In the genomic region with DNA sequence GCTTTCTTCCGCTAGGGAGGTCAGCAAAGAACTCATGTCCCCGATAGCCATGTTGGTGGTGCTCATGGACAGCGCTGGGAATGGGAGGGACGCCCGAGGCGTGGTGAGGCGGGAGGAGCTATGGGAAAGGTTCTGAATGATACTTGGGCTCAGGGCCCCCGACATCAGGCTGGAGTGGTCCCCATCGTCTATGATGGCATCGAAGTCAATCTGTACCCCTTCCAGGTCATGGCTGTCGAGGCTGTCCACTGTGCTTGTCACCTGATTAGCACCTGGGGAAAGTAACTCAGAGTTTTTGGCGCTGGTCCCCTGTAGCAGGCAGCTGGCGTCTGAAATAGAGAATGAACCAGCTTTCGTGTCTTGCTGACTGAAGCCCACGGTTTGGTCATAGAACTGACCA, we compare ENCODE assay signal across 23 cellular contexts.
DNase-seq lines count a peak whose midpoint lies in the region; ATAC-seq and TF ChIP-seq lines count a peak whose summit lies in the region.
"Had no signal": no experiment of that assay in that cellular context is flagged by ENCODE, and none has a peak within 500 bp of the region (broad histone marks: within the 10 kb centered on the region; RNA-seq: fewer than 3 reads in every experiment).

No MANE protein-coding gene starts in this region.

- no CpG with 5 or more reads among the region's 15 CpGs for WGBS in neuronal stem cell (ENCODE audit: extremely low coverage in 2 of 2, insufficient read length in 2 of 2, insufficient replicate concordance in 1 of 2), 2 donors

- no peak overlapping the region for H3K27ac Mint-ChIP-seq in natural killer cell
- H3K27ac Mint-ChIP-seq: CD14-positive monocyte; CD4-positive, alpha-beta memory T cell; CD4-positive, CD25-positive, alpha-beta regulatory T cell; CD8-positive, alpha-beta memory T cell had no signal

- H3K4me3 ChIP-seq in neuronal stem cell (ENCODE audit: low read length in 2 of 2) (no peak overlapping the region), upper lobe of right lung (no peak overlapping the region)
- H3K4me3 ChIP-seq: BLaER1, GM12878 had no signal

- H3K36me3 ChIP-seq in neuronal stem cell (replicated peaks in 1 of 2; ENCODE audit: control insufficient read depth in 2 of 2, insufficient read depth in 2 of 2, low read length in 2 of 2) (peaks cover 46 to 97% of the 10 kb centered on the region in 2 donors), upper lobe of right lung (peaks cover 10% of the 10 kb centered on the region)
- H3K36me3 ChIP-seq: BE2C had no signal

- no peak overlapping the region for H3K4me3 Mint-ChIP-seq in natural killer cell
- H3K4me3 Mint-ChIP-seq: CD14-positive monocyte; CD4-positive, alpha-beta memory T cell; CD4-positive, CD25-positive, alpha-beta regulatory T cell; CD8-positive, alpha-beta memory T cell had no signal

- H3K4me2 ChIP-seq in neuronal stem cell (ENCODE audit: insufficient read depth, low read length, poor library complexity, severe bottlenecking) = no peak overlapping the region
- H3K4me2 ChIP-seq: BLaER1 had no signal

- no peak overlapping the region for H3K4ac ChIP-seq in neuronal stem cell (ENCODE audit: low read length)

- no peak overlapping the region for H3K14ac ChIP-seq in neuronal stem cell (ENCODE audit: low read length)

- H2AFZ ChIP-seq in neuronal stem cell (ENCODE audit: low read length) = no peak overlapping the region

- DNase-seq in neuronal stem cell (ENCODE audit: low spot score) = no peak
- DNase-seq in upper lobe of right lung = no peak
- DNase-seq in natural killer cell = no peak
- no peak for DNase-seq in NCI-H2196 treated with DMSO at 0.1 percent for 48 hours (lab: John Stamatoyannopoulos, UW; ENCODE audit: unreplicated experiment)
- no peak for DNase-seq in erythroblast (lab: John Stamatoyannopoulos, UW)
- DNase-seq: 8988T; ACHN; BE2C; CD4-positive, alpha-beta memory T cell; CD4-positive, CD25-positive, alpha-beta regulatory T cell; CD8-positive, alpha-beta memory T cell; COR-L47; DMS 273 treated with DMSO at 0.1 percent for 48 hours; DMS153; DMS53; DMS79; DND-41; EL; GDM1 had no signal

- TF ChIP-seq POLR2A in erythroblast (IDR thresholded peaks at IDR 0.05; ENCODE audit: low read length) = no peak

- no peak overlapping the region for H4K8ac ChIP-seq in neuronal stem cell (ENCODE audit: low read depth, low read length)

- no peaks in the 10 kb centered on the region for H3K9me3 Mint-ChIP-seq in natural killer cell
- H3K9me3 Mint-ChIP-seq: CD4-positive, alpha-beta memory T cell had no signal

- no peaks in the 10 kb centered on the region for H3K9me3 ChIP-seq in neuronal stem cell (replicated peaks in 1 of 2; ENCODE audit: control insufficient read depth in 2 of 2, insufficient read depth in 1 of 2, low read depth in 1 of 2, low read length in 2 of 2)
- no peaks in the 10 kb centered on the region for H3K9me3 ChIP-seq in upper lobe of right lung
- H3K9me3 ChIP-seq: BE2C had no signal

- no peak overlapping the region for H2BK120ac ChIP-seq in neuronal stem cell (ENCODE audit: low read depth, low read length)

- H4K91ac ChIP-seq in neuronal stem cell (ENCODE audit: low read depth, low read length, poor library complexity) = no peak overlapping the region

- no peak for TF ChIP-seq CTCF in upper lobe of right lung (IDR thresholded peaks at IDR 0.05)
- no peak for TF ChIP-seq CTCF in natural killer cell (IDR thresholded peaks at IDR 0.05)

- no peaks in the 10 kb centered on the region for H3K4me1 ChIP-seq in neuronal stem cell (ENCODE audit: control insufficient read depth in 2 of 2, insufficient read depth in 1 of 2, low read depth in 1 of 2, low read length in 2 of 2)
- H3K4me1 ChIP-seq in upper lobe of right lung = no peaks in the 10 kb centered on the region
- H3K4me1 ChIP-seq: BE2C, BLaER1 had no signal

- intact Hi-C loops in upper lobe of right lung (cut with DNase I) = no loop called here
- intact Hi-C loops in natural killer cell (cut with micrococcal nuclease) = no loop called here

- H2AK5ac ChIP-seq in neuronal stem cell (ENCODE audit: low read depth, low read length) = no peak overlapping the region

- no peak overlapping the region for H3K9ac ChIP-seq in neuronal stem cell (ENCODE audit: low read depth, low read length, poor library complexity)
- H3K9ac ChIP-seq: BLaER1 had no signal

- H3K27me3 Mint-ChIP-seq in natural killer cell (ENCODE audit: low read depth in 2 of 2) = peaks cover 0 to 18% of the 10 kb centered on the region in 2 donors

- H3K4me1 Mint-ChIP-seq in natural killer cell = no peaks in the 10 kb centered on the region
- H3K4me1 Mint-ChIP-seq: CD4-positive, alpha-beta memory T cell; CD8-positive, alpha-beta memory T cell had no signal

- no peak overlapping the region for H3K18ac ChIP-seq in neuronal stem cell (ENCODE audit: low read length)

- H2BK5ac ChIP-seq in neuronal stem cell (ENCODE audit: low read length) = peak overlapping the region; percentile 1

- no peak overlapping the region for H2BK12ac ChIP-seq in neuronal stem cell (ENCODE audit: low read length)

- ATAC-seq in SK-N-SH treated with all-trans-retinoic acid at 6 μM for 48 hours (peak; percentile 32; the same call in 1 of the 3 replicates), upper lobe of right lung (peak; percentile 8), natural killer cell (no peak)
- ATAC-seq: GM12878 had no signal

- H3K27me3 ChIP-seq in neuronal stem cell (ENCODE audit: control insufficient read depth in 3 of 3, insufficient read depth in 3 of 3, low read depth in 1 of 3, low read length in 3 of 3) = no peaks in the 10 kb centered on the region
- no peaks in the 10 kb centered on the region for H3K27me3 ChIP-seq in upper lobe of right lung
- H3K27me3 ChIP-seq: BE2C, BLaER1 had no signal

- no peak overlapping the region for H2BK15ac ChIP-seq in neuronal stem cell (ENCODE audit: low read length)

- no peaks in the 10 kb centered on the region for H3K36me3 Mint-ChIP-seq in natural killer cell
- H3K36me3 Mint-ChIP-seq: CD14-positive monocyte; CD4-positive, alpha-beta memory T cell; CD4-positive, CD25-positive, alpha-beta regulatory T cell; CD8-positive, alpha-beta memory T cell had no signal

- H3K79me1 ChIP-seq in neuronal stem cell (ENCODE audit: low read depth, low read length) = peaks cover 5% of the 10 kb centered on the region

- H3K27ac ChIP-seq in neuronal stem cell (replicated peaks; ENCODE audit: low read length) = no peak overlapping the region
- H3K27ac ChIP-seq in upper lobe of right lung = no peak overlapping the region
- H3K27ac ChIP-seq: BLaER1 had no signal

- H3K23ac ChIP-seq in neuronal stem cell (ENCODE audit: low read depth, low read length, poor library complexity) = no peak overlapping the region

TF ChIP-seq in SK-N-SH treated with all-trans-retinoic acid at 6 μM for 48 hours, 23 proteins besides CTCF, POLR2A, EP300 and RAD21 (continues in another document):
- no peak for TF ChIP-seq RARB (CRISPR knock-in tag; IDR thresholded peaks at IDR 0.05)
- TF ChIP-seq PPARA (CRISPR knock-in tag; IDR thresholded peaks at IDR 0.05; ENCODE audit: borderline replicate concordance) = no peak
- TF ChIP-seq TCF4 (CRISPR knock-in tag; IDR thresholded peaks at IDR 0.05; ENCODE audit: borderline replicate concordance) = no peak
- TF ChIP-seq, protein P1, sequence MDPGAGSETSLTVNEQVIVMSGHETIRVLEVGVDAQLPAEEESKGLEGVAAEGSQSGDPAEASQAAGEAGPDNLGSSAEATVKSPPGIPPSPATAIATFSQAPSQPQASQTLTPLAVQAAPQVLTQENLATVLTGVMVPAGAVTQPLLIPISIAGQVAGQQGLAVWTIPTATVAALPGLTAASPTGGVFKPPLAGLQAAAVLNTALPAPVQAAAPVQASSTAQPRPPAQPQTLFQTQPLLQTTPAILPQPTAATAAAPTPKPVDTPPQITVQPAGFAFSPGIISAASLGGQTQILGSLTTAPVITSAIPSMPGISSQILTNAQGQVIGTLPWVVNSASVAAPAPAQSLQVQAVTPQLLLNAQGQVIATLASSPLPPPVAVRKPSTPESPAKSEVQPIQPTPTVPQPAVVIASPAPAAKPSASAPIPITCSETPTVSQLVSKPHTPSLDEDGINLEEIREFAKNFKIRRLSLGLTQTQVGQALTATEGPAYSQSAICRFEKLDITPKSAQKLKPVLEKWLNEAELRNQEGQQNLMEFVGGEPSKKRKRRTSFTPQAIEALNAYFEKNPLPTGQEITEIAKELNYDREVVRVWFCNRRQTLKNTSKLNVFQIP (CRISPR knock-in tag; IDR thresholded peaks at IDR 0.05; ENCODE audit: borderline replicate concordance, low read depth) = no peak
- TF ChIP-seq CSDC2 (CRISPR knock-in tag; IDR thresholded peaks at IDR 0.05) = no peak
- TF ChIP-seq, protein P2, sequence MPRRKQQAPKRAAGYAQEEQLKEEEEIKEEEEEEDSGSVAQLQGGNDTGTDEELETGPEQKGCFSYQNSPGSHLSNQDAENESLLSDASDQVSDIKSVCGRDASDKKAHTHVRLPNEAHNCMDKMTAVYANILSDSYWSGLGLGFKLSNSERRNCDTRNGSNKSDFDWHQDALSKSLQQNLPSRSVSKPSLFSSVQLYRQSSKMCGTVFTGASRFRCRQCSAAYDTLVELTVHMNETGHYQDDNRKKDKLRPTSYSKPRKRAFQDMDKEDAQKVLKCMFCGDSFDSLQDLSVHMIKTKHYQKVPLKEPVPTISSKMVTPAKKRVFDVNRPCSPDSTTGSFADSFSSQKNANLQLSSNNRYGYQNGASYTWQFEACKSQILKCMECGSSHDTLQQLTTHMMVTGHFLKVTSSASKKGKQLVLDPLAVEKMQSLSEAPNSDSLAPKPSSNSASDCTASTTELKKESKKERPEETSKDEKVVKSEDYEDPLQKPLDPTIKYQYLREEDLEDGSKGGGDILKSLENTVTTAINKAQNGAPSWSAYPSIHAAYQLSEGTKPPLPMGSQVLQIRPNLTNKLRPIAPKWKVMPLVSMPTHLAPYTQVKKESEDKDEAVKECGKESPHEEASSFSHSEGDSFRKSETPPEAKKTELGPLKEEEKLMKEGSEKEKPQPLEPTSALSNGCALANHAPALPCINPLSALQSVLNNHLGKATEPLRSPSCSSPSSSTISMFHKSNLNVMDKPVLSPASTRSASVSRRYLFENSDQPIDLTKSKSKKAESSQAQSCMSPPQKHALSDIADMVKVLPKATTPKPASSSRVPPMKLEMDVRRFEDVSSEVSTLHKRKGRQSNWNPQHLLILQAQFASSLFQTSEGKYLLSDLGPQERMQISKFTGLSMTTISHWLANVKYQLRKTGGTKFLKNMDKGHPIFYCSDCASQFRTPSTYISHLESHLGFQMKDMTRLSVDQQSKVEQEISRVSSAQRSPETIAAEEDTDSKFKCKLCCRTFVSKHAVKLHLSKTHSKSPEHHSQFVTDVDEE (CRISPR knock-in tag; IDR thresholded peaks at IDR 0.05) = no peak
- no peak for TF ChIP-seq TOX (CRISPR knock-in tag; IDR thresholded peaks at IDR 0.05; ENCODE audit: borderline replicate concordance)
- no peak for TF ChIP-seq ESRRG (CRISPR knock-in tag; IDR thresholded peaks at IDR 0.05)
- no peak for TF ChIP-seq GLIS3 (CRISPR knock-in tag; IDR thresholded peaks at IDR 0.05)

Comparison
In these comparisons a context has a peak if more than half of its experiments do, and no peak if none do; other contexts are left out.
1. ATAC-seq: peak in SK-N-SH treated with all-trans-retinoic acid at 6 μM for 48 hours (single experiment) and upper lobe of right lung (single experiment); none in natural killer cell (0 of 3).